ENCODE assay signal across 2 cellular contexts in genomic region chr19:17414097-17414496, GRCh38.
TF ChIP-seq lines count a peak whose summit lies in the region.

No MANE protein-coding gene starts in this region.

TF ChIP-seq in H1, 55 proteins besides CTCF, POLR2A, EP300 and RAD21:
- no peak for TF ChIP-seq HDAC2 (IDR thresholded peaks at IDR 0.05; ENCODE audit: borderline replicate concordance in 1 of 2, low read depth in 2 of 2, low read length in 2 of 2)
- no peak for TF ChIP-seq KDM5A (IDR thresholded peaks at IDR 0.05; ENCODE audit: low read length)
- no peak for TF ChIP-seq TEAD4 (IDR thresholded peaks at IDR 0.05; ENCODE audit: low read depth, low read length)
- TF ChIP-seq SIN3A (conservative IDR thresholded peaks at IDR 0.05 in 1 of 2, IDR thresholded peaks at IDR 0.05 in 1 of 2; ENCODE audit: low read depth in 1 of 2, low read length in 2 of 2): no peak
- TF ChIP-seq SUZ12 (IDR thresholded peaks at IDR 0.05; ENCODE audit: low read length): no peak
- TF ChIP-seq SAP30 (IDR thresholded peaks at IDR 0.05; ENCODE audit: insufficient read depth, insufficient replicate concordance, low read length): no peak
- TF ChIP-seq CBX8 (IDR thresholded peaks at IDR 0.05; ENCODE audit: borderline replicate concordance, low read depth, low read length): no peak
- no peak for TF ChIP-seq SRF (IDR thresholded peaks at IDR 0.05; ENCODE audit: low read depth, low read length)
- TF ChIP-seq POLR2AphosphoS5 (IDR thresholded peaks at IDR 0.05; ENCODE audit: low read depth, low read length): no peak
- TF ChIP-seq YY1 (IDR thresholded peaks at IDR 0.05; ENCODE audit: low read depth, low read length): no peak
- no peak for TF ChIP-seq RFX5 (IDR thresholded peaks at IDR 0.05; ENCODE audit: borderline replicate concordance, low read depth, low read length)
- no peak for TF ChIP-seq NANOG (IDR thresholded peaks at IDR 0.05; ENCODE audit: insufficient read depth, low read depth, low read length, poor library complexity, severe bottlenecking)
- TF ChIP-seq CREB1 (IDR thresholded peaks at IDR 0.05): no peak
- TF ChIP-seq RBBP5 (IDR thresholded peaks at IDR 0.05; ENCODE audit: borderline replicate concordance, low read depth, low read length): no peak
- TF ChIP-seq MAFK (IDR thresholded peaks at IDR 0.05; ENCODE audit: low read depth, low read length): no peak
- no peak for TF ChIP-seq EZH2 (IDR thresholded peaks at IDR 0.05; ENCODE audit: low read depth, low read length, severe bottlenecking)
- TF ChIP-seq RNF2 (IDR thresholded peaks at IDR 0.05; ENCODE audit: borderline replicate concordance, low read depth, low read length, missing control alignments, poor library complexity, severe bottlenecking): no peak

TF ChIP-seq in SK-N-SH treated with all-trans-retinoic acid at 6 μM for 48 hours, 23 proteins besides CTCF, POLR2A, EP300 and RAD21:
- TF ChIP-seq POU6F1 (CRISPR knock-in tag; IDR thresholded peaks at IDR 0.05; ENCODE audit: borderline replicate concordance, low read depth): no peak
TF ChIP-seq in SK-N-SH treated with all-trans-retinoic acid at 6 μM for 48 hours: peak in this region for 0.
